ENCODE assay signal across 29 cellular contexts in genomic region chr17:8799851-8800212, GRCh38. TPM values are rescaled to one million over a fixed set of nuclear protein-coding genes. Genes with fewer than 3 reads are reported as not detected.
A peak's percentile ranks its signal among the peaks of the same experiment; 100 is the strongest.
DNase-seq lines count a peak whose midpoint lies in the region; ATAC-seq and TF ChIP-seq lines count a peak whose summit lies in the region.
"Had no signal": no experiment of that assay in that cellular context is flagged by ENCODE, and none has a peak within 500 bp of the region (broad histone marks: within the 10 kb centered on the region; RNA-seq: fewer than 3 reads in every experiment).

No MANE protein-coding gene starts in this region.

- H3K9me3 Mint-ChIP-seq in stimulated activated naive B cell treated with anti-CD40 and anti-IgM and Interleukin-4, amounts not matched to agents 10 μg/mL and 1 μg/mL and 100 μg/mL, for 72 hours: no peaks in the 10 kb centered on the region
- H3K9me3 Mint-ChIP-seq: activated naive CD8-positive, alpha-beta T cell treated with anti-CD3 and anti-CD28 coated beads, Interleukin-2, amount 10 ng/mL, durations not matched to agents 7 days and 5 days; CD4-positive, alpha-beta T cell; immature natural killer cell had no signal

- H2BK12ac ChIP-seq in mesenchymal stem cell (ENCODE audit: low read length in 2 of 2): no peak overlapping the region

- no peak overlapping the region for H3K14ac ChIP-seq in mesenchymal stem cell (ENCODE audit: low read length in 2 of 2)

- H3K27me3 ChIP-seq in body of pancreas: no peaks in the 10 kb centered on the region
- peaks cover 17 to 72% of the 10 kb centered on the region in 2 experiments for H3K27me3 ChIP-seq in mesenchymal stem cell (ENCODE audit: control insufficient read depth in 1 of 2, insufficient read depth in 1 of 2, low read length in 2 of 2)
- H3K27me3 ChIP-seq: MG63 had no signal

- no peak overlapping the region for H2BK5ac ChIP-seq in mesenchymal stem cell (ENCODE audit: low read depth, low read length, poor library complexity, severe bottlenecking)

- no peaks in the 10 kb centered on the region for H3K27me3 Mint-ChIP-seq in stimulated activated naive B cell treated with anti-CD40 and anti-IgM and Interleukin-4, amounts not matched to agents 10 μg/mL and 1 μg/mL and 100 μg/mL, for 72 hours

- H2BK120ac ChIP-seq in mesenchymal stem cell (ENCODE audit: low read depth, low read length): no peak overlapping the region

- H2AK5ac ChIP-seq in mesenchymal stem cell (ENCODE audit: low read length, severe bottlenecking): peak overlapping the region; percentile 3

- no peak overlapping the region for H2BK15ac ChIP-seq in mesenchymal stem cell (ENCODE audit: low read depth, poor library complexity, severe bottlenecking)

- intact Hi-C loops in body of pancreas (cut with DNase I): no loop called here

- CTCF ChIA-PET in RWPE1 (lab: Yijun Ruan, JAX): interaction anchor here (0.5 to 2.0 kb wide), 4 partner anchors 14 to 665 kb away, joined by 4 to 6 read pairs (median 4); no protein-coding TSS in a partner anchor

- no peak overlapping the region for H4K8ac ChIP-seq in mesenchymal stem cell (ENCODE audit: low read length)

- H3K18ac ChIP-seq in mesenchymal stem cell (ENCODE audit: low read depth in 1 of 2, low read length in 2 of 2): no peak overlapping the region

- H3K27ac ChIP-seq in body of pancreas (peak overlapping the region; percentile 62 to 79 (median 74)), mesenchymal stem cell (ENCODE audit: low read length, poor library complexity, severe bottlenecking) (no peak overlapping the region), RWPE1 (no peak overlapping the region)
- H3K27ac ChIP-seq: neutrophil, PC-9, tibial nerve had no signal

- H3K36me3 ChIP-seq in body of pancreas (replicated peaks in 1 of 2; ENCODE audit: insufficient read depth in 1 of 2, low read depth in 2 of 2) (no peaks in the 10 kb centered on the region), mesenchymal stem cell (ENCODE audit: control insufficient read depth in 1 of 2, insufficient read depth in 2 of 2, low read depth in 1 of 2, low read length in 2 of 2) (no peaks in the 10 kb centered on the region)
- H3K36me3 ChIP-seq: MG63, tibial nerve had no signal

- peak overlapping the region; percentile 47 for H3K27ac Mint-ChIP-seq in stimulated activated naive B cell treated with anti-CD40 and anti-IgM and Interleukin-4, amounts not matched to agents 10 μg/mL and 1 μg/mL and 100 μg/mL, for 72 hours
- H3K27ac Mint-ChIP-seq: activated naive CD8-positive, alpha-beta T cell treated with anti-CD3 and anti-CD28 coated beads, Interleukin-2, amount 10 ng/mL, durations not matched to agents 7 days and 5 days; CD4-positive, alpha-beta T cell; immature natural killer cell had no signal

- H3K4me1 Mint-ChIP-seq in stimulated activated naive B cell treated with anti-CD40 and anti-IgM and Interleukin-4, amounts not matched to agents 10 μg/mL and 1 μg/mL and 100 μg/mL, for 72 hours: peaks cover 18 to 36% of the 10 kb centered on the region in 2 donors
- H3K4me1 Mint-ChIP-seq: immature natural killer cell had no signal

- no peak for TF ChIP-seq POLR2A in body of pancreas (IDR thresholded peaks at IDR 0.05)

- no peak overlapping the region for H3K9ac ChIP-seq in mesenchymal stem cell (ENCODE audit: low read length)

- TF ChIP-seq CTCF in body of pancreas (IDR thresholded peaks at IDR 0.05) (no peak), RWPE1 (conservative IDR thresholded peaks at IDR 0.05; ENCODE audit: low read depth) (no peak)

- WGBS in body of pancreas, 2 donors: 33 to 37% methylated on average over 7 of the region's 7 CpGs
- 85% methylated on average over 5 of the region's 7 CpGs for WGBS in mesenchymal stem cell

- no peaks in the 10 kb centered on the region for H3K9me3 ChIP-seq in body of pancreas
- H3K9me3 ChIP-seq in mesenchymal stem cell (ENCODE audit: control insufficient read depth, low read length): no peaks in the 10 kb centered on the region
- H3K9me3 ChIP-seq: MG63, mucosa of descending colon, neutrophil, tibial nerve had no signal

- H3K36me3 Mint-ChIP-seq in stimulated activated naive B cell treated with anti-CD40 and anti-IgM and Interleukin-4, amounts not matched to agents 10 μg/mL and 1 μg/mL and 100 μg/mL, for 72 hours: no peaks in the 10 kb centered on the region

- H3K23ac ChIP-seq in mesenchymal stem cell (ENCODE audit: low read length in 2 of 2): no peak overlapping the region

- no peak overlapping the region for H3K4me2 ChIP-seq in mesenchymal stem cell (ENCODE audit: low read length, poor library complexity, severe bottlenecking)
- H3K4me2 ChIP-seq: PC-9 had no signal

- peak; percentile 20 for ATAC-seq in body of pancreas
- ATAC-seq in stimulated activated naive B cell treated with anti-CD40 and anti-IgM and Interleukin-4, amounts not matched to agents 10 μg/mL and 1 μg/mL and 100 μg/mL, for 72 hours (replicated peaks): peak in 1 of 2 donors; percentile 69
- ATAC-seq: K562; stimulated activated naive CD8-positive, alpha-beta T cell treated with anti-CD3 and anti-CD28 coated beads, Interleukin-15, Interleukin-2, amounts not matched to agents 100 U/mL and 50 U/mL, for 24 hours had no signal

- DNase-seq in activated CD8-positive, alpha-beta memory T cell treated with anti-CD3 and anti-CD28 coated beads for 24 hours: peak; percentile 28
- no peak for DNase-seq in activated CD8-positive, alpha-beta memory T cell treated with anti-CD3 and anti-CD28 coated beads, Interleukin-2, amount 50 U/mL, for 48 hours
- DNase-seq in body of pancreas (peak; percentile 41 to 62 (median 56)), mesenchymal stem cell (no peak), NCI-H446 (lab: John Stamatoyannopoulos, UW) (no peak), RWPE1 (ENCODE audit: low spot score) (no peak)
- no peak for DNase-seq in stimulated activated naive B cell treated with anti-CD40 and anti-IgM and Interleukin-4, amounts not matched to agents 10 μg/mL and 1 μg/mL and 100 μg/mL, for 72 hours
- DNase-seq in stimulated activated CD4-positive, alpha-beta T cell treated with anti-CD3 and anti-CD28 coated beads, Interleukin-4, amount 100 ng/mL, for 24 hours: no peak
- DNase-seq: 8988T; activated CD4-positive, alpha-beta T cell treated with anti-CD3 and anti-CD28 coated beads, Interleukin-2, amount 50 U/mL, for 48 hours; activated effector memory CD4-positive, alpha-beta T cell treated with Interleukin-2 at 50 U/mL for 16 hours; activated naive CD8-positive, alpha-beta T cell treated with anti-CD3 and anti-CD28 coated beads, Interleukin-2, amount 10 ng/mL, durations not matched to agents 7 days and 5 days; activated T-cell treated with anti-CD3 and anti-CD28 coated beads for 4 hours; cerebellar nuclear complex; DMS 273 treated with DMSO at 0.1 percent for 48 hours; immature natural killer cell; MG63; PC-9; stimulated activated CD4-positive, alpha-beta T cell treated with anti-CD3 and anti-CD28 coated beads, Interleukin-12 subunit alpha, Interleukin-12 subunit beta, amount 100 ng/mL, for 4 hours; stimulated activated naive CD8-positive, alpha-beta T cell treated with anti-CD3 and anti-CD28 coated beads, Interleukin-15, Interleukin-2, amounts not matched to agents 100 U/mL and 50 U/mL, for 24 hours had no signal

- peaks cover 37% of the 10 kb centered on the region for H3K4me1 ChIP-seq in body of pancreas
- H3K4me1 ChIP-seq in mesenchymal stem cell (ENCODE audit: control insufficient read depth, insufficient read depth, low read depth, low read length): peaks cover 23% of the 10 kb centered on the region

- H2AFZ ChIP-seq in mesenchymal stem cell (ENCODE audit: low read depth, low read length): no peak overlapping the region
- H2AFZ ChIP-seq: PC-9 had no signal

- no peak overlapping the region for H3K4ac ChIP-seq in mesenchymal stem cell (ENCODE audit: low read depth in 1 of 2, low read length in 2 of 2)

- H3K4me3 ChIP-seq in body of pancreas (no peak overlapping the region), mesenchymal stem cell (ENCODE audit: insufficient read depth in 1 of 2, low read depth in 1 of 2, low read length in 2 of 2) (no peak overlapping the region)
- H3K4me3 ChIP-seq: K562, MG63, PC-9, tibial nerve had no signal

- POLR2A ChIA-PET in RWPE1 (lab: Yijun Ruan, JAX; ENCODE audit: low non-redundant PET): no interaction called here

- no peak overlapping the region for H4K91ac ChIP-seq in mesenchymal stem cell (ENCODE audit: low read length)

- H3K4me3 Mint-ChIP-seq in stimulated activated naive B cell treated with anti-CD40 and anti-IgM and Interleukin-4, amounts not matched to agents 10 μg/mL and 1 μg/mL and 100 μg/mL, for 72 hours: no peak overlapping the region
- H3K4me3 Mint-ChIP-seq: activated naive CD8-positive, alpha-beta T cell treated with anti-CD3 and anti-CD28 coated beads, Interleukin-2, amount 10 ng/mL, durations not matched to agents 7 days and 5 days; CD4-positive, alpha-beta T cell; immature natural killer cell had no signal

- H3K79me1 ChIP-seq in mesenchymal stem cell (replicated peaks; ENCODE audit: low read length, poor library complexity, severe bottlenecking): no peaks in the 10 kb centered on the region

RNA-seq across cellular contexts. Expression of gene MFSD6L, which starts 0.7 kb away (rescaled TPM):
- total RNA-seq in body of pancreas: 1 to 10 TPM; 3.9 to 8.6 TPM
- polyA plus RNA-seq in mesenchymal stem cell (2013, experiment 1 of 2): not detected
- not detected for polyA plus RNA-seq in mesenchymal stem cell (2013, experiment 2 of 2)
- total RNA-seq: epithelial cell of proximal tubule, fibroblast of villous mesenchyme, K562, NCI-H460, PC-9, tibial nerve had no signal
- polyA plus RNA-seq: immature natural killer cell, K562 had no signal

RNA-seq across cellular contexts. Expression of gene SPDYE4, which starts 41.5 kb away (rescaled TPM):
- not detected for total RNA-seq in body of pancreas
- polyA plus RNA-seq in mesenchymal stem cell (2013, experiment 1 of 2): not detected
- not detected for polyA plus RNA-seq in mesenchymal stem cell (2013, experiment 2 of 2)
- total RNA-seq: activated naive CD8-positive, alpha-beta T cell treated with anti-CD3 and anti-CD28 coated beads, Interleukin-2, amount 10 ng/mL, durations not matched to agents 7 days and 5 days; CD4-positive, alpha-beta T cell; epithelial cell of proximal tubule; fibroblast of villous mesenchyme; K562; lower leg skin; mucosa of descending colon; NCI-H460; PC-9; tibial nerve had no signal
- polyA plus RNA-seq: immature natural killer cell, K562 had no signal

RNA-seq across cellular contexts. Expression of gene CCDC42, which starts 55.2 kb away (rescaled TPM):
- total RNA-seq in body of pancreas: not detected
- not detected for polyA plus RNA-seq in mesenchymal stem cell (2013, experiment 1 of 2)
- polyA plus RNA-seq in mesenchymal stem cell (2013, experiment 2 of 2): not detected
- total RNA-seq: CD4-positive, alpha-beta T cell; epithelial cell of proximal tubule; fibroblast of villous mesenchyme; K562; lower leg skin; mucosa of descending colon; NCI-H460; PC-9; tibial nerve had no signal
- polyA plus RNA-seq: immature natural killer cell, K562 had no signal

Comparison
In these comparisons a context has a peak if more than half of its experiments do, and no peak if none do; other contexts are left out.
1. DNase-seq: peak in activated CD8-positive, alpha-beta memory T cell treated with anti-CD3 and anti-CD28 coated beads for 24 hours (single experiment) and body of pancreas (4 of 4); none in activated CD8-positive, alpha-beta memory T cell treated with anti-CD3 and anti-CD28 coated beads, Interleukin-2, amount 50 U/mL, for 48 hours (single experiment), mesenchymal stem cell (single experiment), stimulated activated naive B cell treated with anti-CD40 and anti-IgM and Interleukin-4, amounts not matched to agents 10 μg/mL and 1 μg/mL and 100 μg/mL, for 72 hours (single experiment), stimulated activated CD4-positive, alpha-beta T cell treated with anti-CD3 and anti-CD28 coated beads, Interleukin-4, amount 100 ng/mL, for 24 hours (single experiment), NCI-H446 (0 of 2) and RWPE1 (single experiment).
2. H3K27ac ChIP-seq: peak in body of pancreas (4 of 4); none in mesenchymal stem cell (single experiment) and RWPE1 (single experiment).